ENCODE assay signal across 1 cellular context in the genomic region with DNA sequence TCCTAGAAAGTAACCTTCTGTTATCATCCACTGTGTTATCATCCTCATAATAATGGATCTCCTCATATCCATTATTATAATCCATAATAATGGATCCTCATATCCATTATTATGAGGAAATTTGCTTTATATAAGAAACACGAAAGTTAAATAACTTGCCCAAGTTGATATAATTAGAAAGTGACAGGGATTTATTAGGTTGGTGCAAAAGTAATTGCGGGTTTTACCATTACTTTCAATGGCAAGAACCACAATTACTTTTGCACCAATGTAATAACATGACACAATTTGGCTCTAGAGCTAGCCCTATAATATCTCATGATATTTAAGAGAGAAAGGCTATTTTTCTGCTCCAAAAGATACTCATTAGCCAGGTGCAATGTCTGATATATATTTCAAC.
TF ChIP-seq lines count a peak whose summit lies in the region.

No MANE protein-coding gene starts in this region.

TF ChIP-seq in GM12878, 131 proteins besides CTCF, POLR2A, EP300 and RAD21:
- TF ChIP-seq, protein P1, sequence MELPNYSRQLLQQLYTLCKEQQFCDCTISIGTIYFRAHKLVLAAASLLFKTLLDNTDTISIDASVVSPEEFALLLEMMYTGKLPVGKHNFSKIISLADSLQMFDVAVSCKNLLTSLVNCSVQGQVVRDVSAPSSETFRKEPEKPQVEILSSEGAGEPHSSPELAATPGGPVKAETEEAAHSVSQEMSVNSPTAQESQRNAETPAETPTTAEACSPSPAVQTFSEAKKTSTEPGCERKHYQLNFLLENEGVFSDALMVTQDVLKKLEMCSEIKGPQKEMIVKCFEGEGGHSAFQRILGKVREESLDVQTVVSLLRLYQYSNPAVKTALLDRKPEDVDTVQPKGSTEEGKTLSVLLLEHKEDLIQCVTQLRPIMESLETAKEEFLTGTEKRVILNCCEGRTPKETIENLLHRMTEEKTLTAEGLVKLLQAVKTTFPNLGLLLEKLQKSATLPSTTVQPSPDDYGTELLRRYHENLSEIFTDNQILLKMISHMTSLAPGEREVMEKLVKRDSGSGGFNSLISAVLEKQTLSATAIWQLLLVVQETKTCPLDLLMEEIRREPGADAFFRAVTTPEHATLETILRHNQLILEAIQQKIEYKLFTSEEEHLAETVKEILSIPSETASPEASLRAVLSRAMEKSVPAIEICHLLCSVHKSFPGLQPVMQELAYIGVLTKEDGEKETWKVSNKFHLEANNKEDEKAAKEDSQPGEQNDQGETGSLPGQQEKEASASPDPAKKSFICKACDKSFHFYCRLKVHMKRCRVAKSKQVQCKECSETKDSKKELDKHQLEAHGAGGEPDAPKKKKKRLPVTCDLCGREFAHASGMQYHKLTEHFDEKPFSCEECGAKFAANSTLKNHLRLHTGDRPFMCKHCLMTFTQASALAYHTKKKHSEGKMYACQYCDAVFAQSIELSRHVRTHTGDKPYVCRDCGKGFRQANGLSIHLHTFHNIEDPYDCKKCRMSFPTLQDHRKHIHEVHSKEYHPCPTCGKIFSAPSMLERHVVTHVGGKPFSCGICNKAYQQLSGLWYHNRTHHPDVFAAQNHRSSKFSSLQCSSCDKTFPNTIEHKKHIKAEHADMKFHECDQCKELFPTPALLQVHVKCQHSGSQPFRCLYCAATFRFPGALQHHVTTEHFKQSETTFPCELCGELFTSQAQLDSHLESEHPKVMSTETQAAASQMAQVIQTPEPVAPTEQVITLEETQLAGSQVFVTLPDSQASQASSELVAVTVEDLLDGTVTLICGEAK (IDR thresholded peaks at IDR 0.05; ENCODE audit: borderline replicate concordance) = 0 out of 2 replicates have a peak, but pooled peaks have one; percentile 14
- TF ChIP-seq BACH1 (IDR thresholded peaks at IDR 0.05; ENCODE audit: borderline replicate concordance) (no peak), HDAC2 (IDR thresholded peaks at IDR 0.05) (no peak)
